Comparison of ENCODE assay signal across 1 cellular context in genomic region chr7:73521636-73522080, GRCh38.
TF ChIP-seq lines count a peak whose summit lies in the region.

No MANE protein-coding gene starts in this region.

TF ChIP-seq in K562, 482 proteins besides CTCF, POLR2A, EP300 and RAD21 (continued from another document and continues in another):
- no peak for TF ChIP-seq ARID3A (IDR thresholded peaks at IDR 0.05; ENCODE audit: borderline replicate concordance, low read depth, low read length)
- TF ChIP-seq PCBP2 (IDR thresholded peaks at IDR 0.05; ENCODE audit: low read depth, low read length, poor library complexity, severe bottlenecking) = no peak
- TF ChIP-seq MITF (IDR thresholded peaks at IDR 0.05) = no peak
- peak; percentile 90 for TF ChIP-seq ZFX (CRISPR knock-in tag; IDR thresholded peaks at IDR 0.05)
- peak; percentile 67 to 74 for TF ChIP-seq NONO (IDR thresholded peaks at IDR 0.05; ENCODE audit: low read depth in 2 of 2, low read length in 1 of 2)
- TF ChIP-seq NCOR1 (IDR thresholded peaks at IDR 0.05) = no peak
- no peak for TF ChIP-seq HMBOX1 (IDR thresholded peaks at IDR 0.05)
- no peak for TF ChIP-seq MGA (IDR thresholded peaks at IDR 0.05)
- TF ChIP-seq ATF6 (CRISPR knock-in tag; IDR thresholded peaks at IDR 0.05) = no peak; the same call in 1 of the 2 replicates
- TF ChIP-seq HDGF (IDR thresholded peaks at IDR 0.05) = no peak
- TF ChIP-seq THAP7 (CRISPR knock-in tag; IDR thresholded peaks at IDR 0.05) = no peak
- 0 out of 2 replicates have a peak, but pooled peaks have one; percentile 31 for TF ChIP-seq KLF1 (tag; IDR thresholded peaks at IDR 0.05)
- TF ChIP-seq ZNF24 (IDR thresholded peaks at IDR 0.05) = 0 out of 2 replicates have a peak, but pooled peaks have one; percentile 38
- TF ChIP-seq BHLHE40 (IDR thresholded peaks at IDR 0.05; ENCODE audit: low read length) = no peak
- no peak for TF ChIP-seq TAF15 (IDR thresholded peaks at IDR 0.05; ENCODE audit: low read depth, low read length)
- no peak for TF ChIP-seq GATAD2A (IDR thresholded peaks at IDR 0.05)
- TF ChIP-seq LEF1 (IDR thresholded peaks at IDR 0.05) = no peak
- no peak for TF ChIP-seq HNRNPL (IDR thresholded peaks at IDR 0.05; ENCODE audit: low read depth, low read length)
- no peak for TF ChIP-seq ZNF740 (CRISPR knock-in tag; IDR thresholded peaks at IDR 0.05)
- peak in 1 of 2 experiments; percentile 57; a peak in 1 of 4 replicates for TF ChIP-seq ZNF740 (tag; IDR thresholded peaks at IDR 0.05)
- TF ChIP-seq ZNF282 (CRISPR knock-in tag; IDR thresholded peaks at IDR 0.05) = 0 out of 2 replicates have a peak, but pooled peaks have one; percentile 58
- TF ChIP-seq SMC3 (conservative IDR thresholded peaks at IDR 0.05; ENCODE audit: insufficient read depth, low read depth, low read length) = no peak
- peak; percentile 54 for TF ChIP-seq FIP1L1 (IDR thresholded peaks at IDR 0.05; ENCODE audit: low read depth, low read length, poor library complexity, severe bottlenecking)
- TF ChIP-seq NBN (IDR thresholded peaks at IDR 0.05; ENCODE audit: low read depth) = no peak
- TF ChIP-seq KAT2B (IDR thresholded peaks at IDR 0.05; ENCODE audit: low read depth, low read length) = no peak
- TF ChIP-seq ARID4B (CRISPR knock-in tag; IDR thresholded peaks at IDR 0.05) = peak; percentile 31; the same call in 1 of the 2 replicates
- no peak for TF ChIP-seq SIN3A (IDR thresholded peaks at IDR 0.05; ENCODE audit: borderline replicate concordance in 2 of 2, control insufficient read depth in 1 of 2, low read depth in 2 of 2, low read length in 2 of 2)
- TF ChIP-seq HMGXB4 (CRISPR knock-in tag; IDR thresholded peaks at IDR 0.05) = peak; percentile 86
